ENCODE assay signal across 18 cellular contexts in genomic region chrX:1598021-1598875, GRCh38.
DNase-seq lines count a peak whose midpoint lies in the region; ATAC-seq, FAIRE-seq and TF ChIP-seq lines count a peak whose summit lies in the region.
"Had no signal": no experiment of that assay in that cellular context is flagged by ENCODE, and none has a peak within 500 bp of the region (broad histone marks: within the 10 kb centered on the region; RNA-seq: fewer than 3 reads in every experiment).

No MANE protein-coding gene starts in this region.

- H3K4me3 Mint-ChIP-seq in stimulated activated effector memory CD8-positive, alpha-beta T cell treated with anti-CD3 and anti-CD28 coated beads, Interleukin-12 subunit alpha, Interleukin-12 subunit beta, amount 100 ng/mL, for 72 hours, result no peak overlapping the region
- H3K4me3 Mint-ChIP-seq: activated naive CD8-positive, alpha-beta T cell; CD4-positive, CD25-positive, alpha-beta regulatory T cell had no signal

- FAIRE-seq in D721Med (lab: Jason Lieb, UNC), result no peak
- FAIRE-seq: bronchial epithelial cell, GM12891 had no signal

- DNase-seq in activated CD4-positive, CD25-positive, alpha-beta regulatory T cell treated with anti-CD3 and anti-CD28 coated beads, Interleukin-2, amount 50 U/mL, for 72 hours, result peak; percentile 29
- no peak for DNase-seq in activated CD4-positive, CD25-positive, alpha-beta regulatory T cell (lab: John Stamatoyannopoulos, UW)
- DNase-seq in islet precursor cell (peak; percentile 43), D721Med (ENCODE audit: insufficient read length, low spot score) (no peak)
- DNase-seq in stimulated activated effector memory CD8-positive, alpha-beta T cell treated with anti-CD3 and anti-CD28 coated beads, Interleukin-12 subunit alpha, Interleukin-12 subunit beta, amount 100 ng/mL, for 72 hours (ENCODE audit: low spot score in 2 of 2), result peak in 1 of 2 donors; percentile 48
- no peak for DNase-seq in stimulated activated naive CD4-positive, alpha-beta T cell (lab: John Stamatoyannopoulos, UW)
- DNase-seq: activated CD4-positive, alpha-beta T cell treated with anti-CD3 and anti-CD28 coated beads for 1 hour; CD4-positive, CD25-positive, alpha-beta regulatory T cell; hypothalamus; Kasumi-1; NCI-H1436 treated with DMSO at 0.1 percent for 48 hours; NCI-H226; stimulated activated CD4-positive, alpha-beta T cell treated with anti-CD3 and anti-CD28 coated beads, Interleukin-15, amount 100 ng/mL, for 24 hours had no signal

- peaks cover 33% of the 10 kb centered on the region for H3K4me1 Mint-ChIP-seq in stimulated activated effector memory CD8-positive, alpha-beta T cell treated with anti-CD3 and anti-CD28 coated beads, Interleukin-12 subunit alpha, Interleukin-12 subunit beta, amount 100 ng/mL, for 72 hours

- peak overlapping the region; percentile 21 for H3K27ac Mint-ChIP-seq in stimulated activated effector memory CD8-positive, alpha-beta T cell treated with anti-CD3 and anti-CD28 coated beads, Interleukin-12 subunit alpha, Interleukin-12 subunit beta, amount 100 ng/mL, for 72 hours
- H3K27ac Mint-ChIP-seq: activated naive CD8-positive, alpha-beta T cell had no signal

- H3K9me3 Mint-ChIP-seq in stimulated activated effector memory CD8-positive, alpha-beta T cell treated with anti-CD3 and anti-CD28 coated beads, Interleukin-12 subunit alpha, Interleukin-12 subunit beta, amount 100 ng/mL, for 72 hours, result no peaks in the 10 kb centered on the region
- H3K9me3 Mint-ChIP-seq: CD4-positive, CD25-positive, alpha-beta regulatory T cell had no signal

- peak; percentile 70 for ATAC-seq in HG03457 (IDR thresholded peaks at IDR 0.05; ENCODE audit: unreplicated experiment)
- ATAC-seq in stimulated activated effector memory CD8-positive, alpha-beta T cell treated with anti-CD3 and anti-CD28 coated beads, Interleukin-12 subunit alpha, Interleukin-12 subunit beta, amount 100 ng/mL, for 72 hours, result no peak
- ATAC-seq in GM19324 (IDR thresholded peaks at IDR 0.05; ENCODE audit: low FRiP score, unreplicated experiment), result no peak

- no peak for TF ChIP-seq CTCF in D721Med (IDR thresholded peaks at IDR 0.05; ENCODE audit: insufficient read depth, missing control alignments)

- H3K36me3 Mint-ChIP-seq in stimulated activated effector memory CD8-positive, alpha-beta T cell treated with anti-CD3 and anti-CD28 coated beads, Interleukin-12 subunit alpha, Interleukin-12 subunit beta, amount 100 ng/mL, for 72 hours, result peaks cover 98% of the 10 kb centered on the region

Comparison
In these comparisons a context has a peak if more than half of its experiments do, and no peak if none do; other contexts are left out.
1. DNase-seq: peak in activated CD4-positive, CD25-positive, alpha-beta regulatory T cell treated with anti-CD3 and anti-CD28 coated beads, Interleukin-2, amount 50 U/mL, for 72 hours (single experiment) and islet precursor cell (single experiment); none in activated CD4-positive, CD25-positive, alpha-beta regulatory T cell (0 of 4), stimulated activated naive CD4-positive, alpha-beta T cell (0 of 6) and D721Med (single experiment).